1 cellular context compared by ENCODE assay signal in the genomic region with DNA sequence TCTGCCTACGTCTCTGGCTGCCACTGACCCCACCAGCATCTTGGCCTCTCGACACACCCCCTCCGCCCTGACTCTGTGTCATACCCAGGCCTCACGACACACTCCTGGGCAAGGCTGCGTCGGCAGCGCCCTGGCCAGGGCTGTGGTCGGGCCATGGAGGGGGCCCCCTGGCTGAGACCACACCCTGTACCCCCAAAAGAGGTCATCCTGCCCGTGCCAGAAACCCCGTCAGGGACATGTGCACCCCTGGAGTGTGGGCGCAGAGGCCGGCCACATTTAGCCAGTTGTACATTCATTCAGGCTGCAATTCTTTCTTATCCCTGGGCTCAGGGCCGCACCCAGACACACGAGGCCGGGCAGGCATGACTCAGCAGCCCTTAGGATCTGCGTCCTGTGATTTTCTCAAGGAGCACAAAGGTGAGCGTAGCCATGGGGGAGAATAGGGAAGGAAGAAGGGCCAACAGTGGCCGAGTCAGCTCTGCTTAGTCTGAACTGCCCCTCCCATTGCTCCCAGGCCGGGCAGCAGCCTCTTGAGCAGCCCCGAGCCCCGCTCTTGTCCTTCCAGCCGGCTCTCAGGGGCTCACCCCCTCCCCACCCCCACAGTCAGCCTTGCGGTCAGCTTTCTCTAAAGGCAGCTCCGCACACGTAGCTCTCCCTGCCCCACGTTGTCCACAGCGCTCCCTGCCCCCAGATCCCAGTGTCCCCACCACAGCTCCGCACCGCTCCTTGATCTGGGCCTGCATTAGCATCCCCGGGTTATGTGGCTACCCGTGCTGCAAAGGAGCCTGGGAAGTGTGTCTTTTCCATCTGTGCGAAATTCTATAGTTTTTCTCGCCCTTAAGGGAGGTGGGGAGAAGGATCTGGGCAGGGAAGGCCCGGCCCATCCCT.
TF ChIP-seq lines count a peak whose summit lies in the region.

No MANE protein-coding gene starts in this region.

TF ChIP-seq in GM23338, 12 proteins besides CTCF, POLR2A, EP300 and RAD21 (continued from another document):
- TF ChIP-seq, protein P1, sequence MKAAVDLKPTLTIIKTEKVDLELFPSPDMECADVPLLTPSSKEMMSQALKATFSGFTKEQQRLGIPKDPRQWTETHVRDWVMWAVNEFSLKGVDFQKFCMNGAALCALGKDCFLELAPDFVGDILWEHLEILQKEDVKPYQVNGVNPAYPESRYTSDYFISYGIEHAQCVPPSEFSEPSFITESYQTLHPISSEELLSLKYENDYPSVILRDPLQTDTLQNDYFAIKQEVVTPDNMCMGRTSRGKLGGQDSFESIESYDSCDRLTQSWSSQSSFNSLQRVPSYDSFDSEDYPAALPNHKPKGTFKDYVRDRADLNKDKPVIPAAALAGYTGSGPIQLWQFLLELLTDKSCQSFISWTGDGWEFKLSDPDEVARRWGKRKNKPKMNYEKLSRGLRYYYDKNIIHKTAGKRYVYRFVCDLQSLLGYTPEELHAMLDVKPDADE (IDR thresholded peaks at IDR 0.05), result no peak
TF ChIP-seq in GM23338: peak in this region for 0.
